In genomic region chr14:65237956-65238355, GRCh38 we compare ENCODE assay signal across 1 cellular context.
TF ChIP-seq lines count a peak whose summit lies in the region.

No MANE protein-coding gene starts in this region.

TF ChIP-seq in GM23338, 12 proteins besides CTCF, POLR2A, EP300 and RAD21 (continued from another document):
- TF ChIP-seq, protein P1, sequence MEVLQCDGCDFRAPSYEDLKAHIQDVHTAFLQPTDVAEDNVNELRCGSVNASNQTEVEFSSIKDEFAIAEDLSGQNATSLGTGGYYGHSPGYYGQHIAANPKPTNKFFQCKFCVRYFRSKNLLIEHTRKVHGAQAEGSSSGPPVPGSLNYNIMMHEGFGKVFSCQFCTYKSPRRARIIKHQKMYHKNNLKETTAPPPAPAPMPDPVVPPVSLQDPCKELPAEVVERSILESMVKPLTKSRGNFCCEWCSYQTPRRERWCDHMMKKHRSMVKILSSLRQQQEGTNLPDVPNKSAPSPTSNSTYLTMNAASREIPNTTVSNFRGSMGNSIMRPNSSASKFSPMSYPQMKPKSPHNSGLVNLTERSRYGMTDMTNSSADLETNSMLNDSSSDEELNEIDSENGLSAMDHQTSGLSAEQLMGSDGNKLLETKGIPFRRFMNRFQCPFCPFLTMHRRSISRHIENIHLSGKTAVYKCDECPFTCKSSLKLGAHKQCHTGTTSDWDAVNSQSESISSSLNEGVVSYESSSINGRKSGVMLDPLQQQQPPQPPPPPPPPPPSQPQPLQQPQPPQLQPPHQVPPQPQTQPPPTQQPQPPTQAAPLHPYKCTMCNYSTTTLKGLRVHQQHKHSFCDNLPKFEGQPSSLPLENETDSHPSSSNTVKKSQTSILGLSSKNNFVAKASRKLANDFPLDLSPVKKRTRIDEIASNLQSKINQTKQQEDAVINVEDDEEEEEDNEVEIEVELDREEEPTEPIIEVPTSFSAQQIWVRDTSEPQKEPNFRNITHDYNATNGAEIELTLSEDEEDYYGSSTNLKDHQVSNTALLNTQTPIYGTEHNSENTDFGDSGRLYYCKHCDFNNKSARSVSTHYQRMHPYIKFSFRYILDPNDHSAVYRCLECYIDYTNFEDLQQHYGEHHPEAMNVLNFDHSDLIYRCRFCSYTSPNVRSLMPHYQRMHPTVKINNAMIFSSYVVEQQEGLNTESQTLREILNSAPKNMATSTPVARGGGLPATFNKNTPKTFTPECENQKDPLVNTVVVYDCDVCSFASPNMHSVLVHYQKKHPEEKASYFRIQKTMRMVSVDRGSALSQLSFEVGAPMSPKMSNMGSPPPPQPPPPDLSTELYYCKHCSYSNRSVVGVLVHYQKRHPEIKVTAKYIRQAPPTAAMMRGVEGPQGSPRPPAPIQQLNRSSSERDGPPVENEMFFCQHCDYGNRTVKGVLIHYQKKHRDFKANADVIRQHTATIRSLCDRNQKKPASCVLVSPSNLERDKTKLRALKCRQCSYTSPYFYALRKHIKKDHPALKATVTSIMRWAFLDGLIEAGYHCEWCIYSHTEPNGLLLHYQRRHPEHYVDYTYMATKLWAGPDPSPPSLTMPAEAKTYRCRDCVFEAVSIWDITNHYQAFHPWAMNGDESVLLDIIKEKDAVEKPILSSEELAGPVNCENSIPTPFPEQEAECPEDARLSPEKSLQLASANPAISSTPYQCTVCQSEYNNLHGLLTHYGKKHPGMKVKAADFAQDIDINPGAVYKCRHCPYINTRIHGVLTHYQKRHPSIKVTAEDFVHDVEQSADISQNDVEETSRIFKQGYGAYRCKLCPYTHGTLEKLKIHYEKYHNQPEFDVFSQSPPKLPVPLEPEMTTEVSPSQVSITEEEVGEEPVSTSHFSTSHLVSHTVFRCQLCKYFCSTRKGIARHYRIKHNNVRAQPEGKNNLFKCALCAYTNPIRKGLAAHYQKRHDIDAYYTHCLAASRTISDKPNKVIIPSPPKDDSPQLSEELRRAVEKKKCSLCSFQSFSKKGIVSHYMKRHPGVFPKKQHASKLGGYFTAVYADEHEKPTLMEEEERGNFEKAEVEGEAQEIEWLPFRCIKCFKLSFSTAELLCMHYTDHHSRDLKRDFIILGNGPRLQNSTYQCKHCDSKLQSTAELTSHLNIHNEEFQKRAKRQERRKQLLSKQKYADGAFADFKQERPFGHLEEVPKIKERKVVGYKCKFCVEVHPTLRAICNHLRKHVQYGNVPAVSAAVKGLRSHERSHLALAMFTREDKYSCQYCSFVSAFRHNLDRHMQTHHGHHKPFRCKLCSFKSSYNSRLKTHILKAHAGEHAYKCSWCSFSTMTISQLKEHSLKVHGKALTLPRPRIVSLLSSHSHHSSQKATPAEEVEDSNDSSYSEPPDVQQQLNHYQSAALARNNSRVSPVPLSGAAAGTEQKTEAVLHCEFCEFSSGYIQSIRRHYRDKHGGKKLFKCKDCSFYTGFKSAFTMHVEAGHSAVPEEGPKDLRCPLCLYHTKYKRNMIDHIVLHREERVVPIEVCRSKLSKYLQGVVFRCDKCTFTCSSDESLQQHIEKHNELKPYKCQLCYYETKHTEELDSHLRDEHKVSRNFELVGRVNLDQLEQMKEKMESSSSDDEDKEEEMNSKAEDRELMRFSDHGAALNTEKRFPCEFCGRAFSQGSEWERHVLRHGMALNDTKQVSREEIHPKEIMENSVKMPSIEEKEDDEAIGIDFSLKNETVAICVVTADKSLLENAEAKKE (CRISPR knock-in tag; IDR thresholded peaks at IDR 0.05) = no peak
- no peak for TF ChIP-seq POLR2AphosphoS5 (IDR thresholded peaks at IDR 0.05; ENCODE audit: low read depth)
- TF ChIP-seq CREB1 (CRISPR knock-in tag; IDR thresholded peaks at IDR 0.05; ENCODE audit: low read depth) = no peak
